ENCODE assay signal across 10 cellular contexts in the genomic region with DNA sequence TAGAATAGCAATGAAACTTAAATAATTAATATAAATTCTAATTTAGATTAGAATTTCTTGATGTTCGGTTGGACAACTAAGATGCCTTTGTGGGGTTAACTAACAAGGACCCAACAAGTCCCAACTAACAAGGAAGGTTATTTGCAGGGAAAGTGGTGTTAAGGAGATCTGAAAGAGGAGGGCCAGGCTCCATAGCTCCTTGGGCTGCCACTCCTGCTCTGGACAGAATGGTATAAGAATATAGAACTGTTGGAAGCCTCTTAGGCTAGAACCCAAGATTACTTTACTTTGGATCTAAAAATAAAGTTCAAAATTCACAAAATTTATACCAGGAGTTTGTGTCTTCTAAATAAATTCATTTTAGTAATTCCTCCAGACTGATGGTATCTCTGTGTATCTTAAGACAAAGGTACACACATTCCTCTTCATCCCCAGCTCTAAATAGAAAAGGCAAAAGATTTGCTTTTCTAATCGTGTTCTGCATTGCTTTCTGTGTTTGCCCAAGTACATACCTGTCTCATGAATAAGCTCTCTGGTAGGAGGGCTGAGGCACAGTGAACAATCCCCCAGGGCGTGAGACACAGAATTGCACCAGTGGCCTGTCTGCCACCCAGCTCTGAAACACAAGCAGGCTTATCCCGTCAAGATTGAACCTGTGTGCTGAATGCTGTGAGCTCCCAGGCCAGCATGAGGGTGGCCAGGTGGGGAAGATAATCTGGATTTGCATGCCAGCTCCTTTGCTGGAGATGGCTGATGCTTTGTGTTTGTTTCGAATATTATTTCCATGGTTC.
DNase-seq lines count a peak whose midpoint lies in the region; ATAC-seq and TF ChIP-seq lines count a peak whose summit lies in the region.
"Had no signal": no experiment of that assay in that cellular context is flagged by ENCODE, and none has a peak within 500 bp of the region (broad histone marks: within the 10 kb centered on the region; RNA-seq: fewer than 3 reads in every experiment).

No MANE protein-coding gene starts in this region.

- H3K4me1 ChIP-seq in lower lobe of right lung = peaks cover 25% of the 10 kb centered on the region

- H3K36me3 ChIP-seq in lower lobe of right lung = no peaks in the 10 kb centered on the region

- BruUV-seq in MCF 10A (replicated peaks; lab: Mats Ljungman, UMichigan) = TSS peak; percentile 31

- no peak for TF ChIP-seq CTCF in MCF 10A (IDR thresholded peaks at IDR 0.05; ENCODE audit: unreplicated experiment)
- TF ChIP-seq CTCF in lower lobe of right lung (IDR thresholded peaks at IDR 0.05) = no peak

- H3K36me3 Mint-ChIP-seq in MCF 10A (ENCODE audit: insufficient read depth, unreplicated experiment) = peaks cover 4% of the 10 kb centered on the region
- no peaks in the 10 kb centered on the region for H3K36me3 Mint-ChIP-seq in stimulated activated memory B cell treated with anti-CD40 and anti-IgM and Interleukin-4, amounts not matched to agents 10 μg/mL and 1 μg/mL and 100 μg/mL, for 72 hours

- peak overlapping the region; percentile 17 for H3K4me3 Mint-ChIP-seq in MCF 10A (ENCODE audit: unreplicated experiment)
- no peak overlapping the region for H3K4me3 Mint-ChIP-seq in stimulated activated memory B cell treated with anti-CD40 and anti-IgM and Interleukin-4, amounts not matched to agents 10 μg/mL and 1 μg/mL and 100 μg/mL, for 72 hours
- H3K4me3 Mint-ChIP-seq: activated CD4-positive, alpha-beta T cell treated with anti-CD3 and anti-CD28 coated beads for 36 hours had no signal

- POLR2A ChIA-PET in MCF 10A (lab: Yijun Ruan, JAX) = interaction anchor here (0.6 to 1.8 kb wide), 14 partner anchors 8 to 279 kb away, joined by 3 to 12 read pairs (median 5); no protein-coding TSS in a partner anchor

- peak overlapping the region; percentile 74 for H3K27ac Mint-ChIP-seq in MCF 10A (ENCODE audit: low read depth, unreplicated experiment)
- H3K27ac Mint-ChIP-seq in stimulated activated memory B cell treated with anti-CD40 and anti-IgM and Interleukin-4, amounts not matched to agents 10 μg/mL and 1 μg/mL and 100 μg/mL, for 72 hours = no peak overlapping the region
- H3K27ac Mint-ChIP-seq: activated CD4-positive, alpha-beta T cell treated with anti-CD3 and anti-CD28 coated beads for 36 hours had no signal

- DNase-seq in AG08396 (ENCODE audit: low spot score) = peak; percentile 67
- peak; percentile 44 for DNase-seq in HuH-7.5 (ENCODE audit: low spot score)
- peak; percentile 87 for DNase-seq in MCF 10A (ENCODE audit: unreplicated experiment)
- DNase-seq in lower lobe of right lung = no peak
- no peak for DNase-seq in NCI-H510A (lab: John Stamatoyannopoulos, UW)
- DNase-seq in NCI-H1105 (lab: John Stamatoyannopoulos, UW) = no peak
- DNase-seq: activated CD4-positive, alpha-beta T cell treated with anti-CD3 and anti-CD28 coated beads for 36 hours; DMS153 had no signal

- no peaks in the 10 kb centered on the region for H3K27me3 ChIP-seq in lower lobe of right lung (ENCODE audit: low read depth)

- H3K9me3 Mint-ChIP-seq in MCF 10A (ENCODE audit: unreplicated experiment) = no peaks in the 10 kb centered on the region
- no peaks in the 10 kb centered on the region for H3K9me3 Mint-ChIP-seq in stimulated activated memory B cell treated with anti-CD40 and anti-IgM and Interleukin-4, amounts not matched to agents 10 μg/mL and 1 μg/mL and 100 μg/mL, for 72 hours

- no peaks in the 10 kb centered on the region for H3K9me3 ChIP-seq in lower lobe of right lung

- H3K4me1 Mint-ChIP-seq in MCF 10A (ENCODE audit: insufficient read depth, unreplicated experiment) = peaks cover 57% of the 10 kb centered on the region
- H3K4me1 Mint-ChIP-seq in stimulated activated memory B cell treated with anti-CD40 and anti-IgM and Interleukin-4, amounts not matched to agents 10 μg/mL and 1 μg/mL and 100 μg/mL, for 72 hours = no peaks in the 10 kb centered on the region
- H3K4me1 Mint-ChIP-seq: activated CD4-positive, alpha-beta T cell treated with anti-CD3 and anti-CD28 coated beads for 36 hours had no signal

- CTCF ChIA-PET in MCF 10A (lab: Yijun Ruan, JAX) = interaction anchor here (0.5 to 1.5 kb wide), 3 partner anchors 168 to 317 kb away, joined by 3 to 7 read pairs (median 4); no protein-coding TSS in a partner anchor

- intact Hi-C loops in MCF 10A (cut with micrococcal nuclease) (no loop called here), lower lobe of right lung (cut with DNase I) (no loop called here)

- H3K27me3 Mint-ChIP-seq in MCF 10A (ENCODE audit: insufficient read depth, unreplicated experiment) = no peaks in the 10 kb centered on the region
- H3K27me3 Mint-ChIP-seq in stimulated activated memory B cell treated with anti-CD40 and anti-IgM and Interleukin-4, amounts not matched to agents 10 μg/mL and 1 μg/mL and 100 μg/mL, for 72 hours = peaks cover 40% of the 10 kb centered on the region

- no peak overlapping the region for H3K27ac ChIP-seq in lower lobe of right lung

- no peak overlapping the region for H3K4me3 ChIP-seq in lower lobe of right lung

- peak; percentile 47 to 81 for ATAC-seq in lower lobe of right lung
- no peak for ATAC-seq in HG02973 (IDR thresholded peaks at IDR 0.05; ENCODE audit: unreplicated experiment)
- ATAC-seq in stimulated activated memory B cell treated with anti-CD40 and anti-IgM and Interleukin-4, amounts not matched to agents 10 μg/mL and 1 μg/mL and 100 μg/mL, for 72 hours = no peak
- ATAC-seq: activated CD4-positive, alpha-beta T cell treated with anti-CD3 and anti-CD28 coated beads for 36 hours had no signal

Comparison
In these comparisons a context has a peak if more than half of its experiments do, and no peak if none do; other contexts are left out.
1. DNase-seq: peak in AG08396 (single experiment), HuH-7.5 (single experiment) and MCF 10A (single experiment); none in lower lobe of right lung (single experiment), NCI-H510A (single experiment) and NCI-H1105 (single experiment).
2. ATAC-seq: peak in lower lobe of right lung (2 of 2); none in HG02973 (single experiment) and stimulated activated memory B cell treated with anti-CD40 and anti-IgM and Interleukin-4, amounts not matched to agents 10 μg/mL and 1 μg/mL and 100 μg/mL, for 72 hours (single experiment).